In the genomic region with DNA sequence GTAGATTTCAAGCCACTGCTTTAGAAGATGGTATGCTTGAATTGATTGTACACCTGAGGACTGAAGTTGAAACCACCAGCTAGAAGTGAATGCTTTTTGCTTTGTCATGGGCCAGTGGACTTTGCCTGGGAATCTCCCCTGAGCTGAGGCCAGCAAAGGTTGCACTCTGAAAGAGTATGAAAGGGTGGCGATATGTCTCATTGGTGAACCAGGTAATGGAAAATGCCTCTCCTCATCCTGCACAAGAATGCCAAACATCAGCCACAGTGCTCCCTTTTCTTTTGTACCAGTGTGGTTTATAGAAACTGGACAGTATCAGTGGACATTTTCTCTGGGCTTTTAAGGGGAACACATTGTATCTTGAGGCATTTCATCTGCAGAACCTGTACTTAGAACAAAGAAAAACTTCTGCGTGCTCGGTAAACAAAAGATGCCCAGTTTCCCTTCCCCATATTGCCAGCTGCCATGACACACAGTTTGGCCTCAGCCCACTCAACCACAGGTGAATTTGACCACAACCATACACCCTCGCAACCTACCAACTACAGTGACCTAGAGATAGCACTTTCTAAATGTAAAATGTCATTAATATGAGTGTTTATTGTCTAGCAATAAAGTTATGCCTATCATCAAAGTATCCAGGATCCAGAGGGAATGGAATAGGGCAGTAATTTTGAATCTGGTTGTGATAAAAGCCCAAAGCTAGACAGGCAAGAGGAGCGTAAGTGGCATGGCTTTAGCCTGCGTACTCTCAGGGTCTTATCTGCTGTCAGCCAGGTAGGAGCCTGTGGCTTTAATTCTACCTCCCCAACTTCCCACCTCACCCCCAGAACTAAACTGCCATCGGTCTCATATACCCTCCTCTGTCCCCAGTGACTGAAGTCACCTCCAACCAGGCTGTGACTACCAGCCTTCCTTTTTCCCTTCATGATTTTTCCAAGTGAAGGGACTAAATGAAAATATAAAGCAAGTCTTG, we compare ENCODE assay signal across 1 cellular context.
TF ChIP-seq lines count a peak whose summit lies in the region.

No MANE protein-coding gene starts in this region.

TF ChIP-seq in HepG2, 621 proteins besides CTCF, POLR2A, EP300 and RAD21 (continued from another document and continues in another):
- TF ChIP-seq, protein P1, sequence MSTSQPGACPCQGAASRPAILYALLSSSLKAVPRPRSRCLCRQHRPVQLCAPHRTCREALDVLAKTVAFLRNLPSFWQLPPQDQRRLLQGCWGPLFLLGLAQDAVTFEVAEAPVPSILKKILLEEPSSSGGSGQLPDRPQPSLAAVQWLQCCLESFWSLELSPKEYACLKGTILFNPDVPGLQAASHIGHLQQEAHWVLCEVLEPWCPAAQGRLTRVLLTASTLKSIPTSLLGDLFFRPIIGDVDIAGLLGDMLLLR (CRISPR knock-in tag; IDR thresholded peaks at IDR 0.05), result no peak
- TF ChIP-seq, protein P2, sequence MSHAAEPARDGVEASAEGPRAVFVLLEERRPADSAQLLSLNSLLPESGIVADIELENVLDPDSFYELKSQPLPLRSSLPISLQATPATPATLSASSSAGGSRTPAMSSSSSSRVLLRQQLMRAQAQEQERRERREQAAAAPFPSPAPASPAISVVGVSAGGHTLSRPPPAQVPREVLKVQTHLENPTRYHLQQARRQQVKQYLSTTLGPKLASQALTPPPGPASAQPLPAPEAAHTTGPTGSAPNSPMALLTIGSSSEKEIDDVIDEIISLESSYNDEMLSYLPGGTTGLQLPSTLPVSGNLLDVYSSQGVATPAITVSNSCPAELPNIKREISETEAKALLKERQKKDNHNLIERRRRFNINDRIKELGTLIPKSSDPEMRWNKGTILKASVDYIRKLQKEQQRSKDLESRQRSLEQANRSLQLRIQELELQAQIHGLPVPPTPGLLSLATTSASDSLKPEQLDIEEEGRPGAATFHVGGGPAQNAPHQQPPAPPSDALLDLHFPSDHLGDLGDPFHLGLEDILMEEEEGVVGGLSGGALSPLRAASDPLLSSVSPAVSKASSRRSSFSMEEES (CRISPR knock-in tag; IDR thresholded peaks at IDR 0.05), result no peak
- TF ChIP-seq, protein P3, sequence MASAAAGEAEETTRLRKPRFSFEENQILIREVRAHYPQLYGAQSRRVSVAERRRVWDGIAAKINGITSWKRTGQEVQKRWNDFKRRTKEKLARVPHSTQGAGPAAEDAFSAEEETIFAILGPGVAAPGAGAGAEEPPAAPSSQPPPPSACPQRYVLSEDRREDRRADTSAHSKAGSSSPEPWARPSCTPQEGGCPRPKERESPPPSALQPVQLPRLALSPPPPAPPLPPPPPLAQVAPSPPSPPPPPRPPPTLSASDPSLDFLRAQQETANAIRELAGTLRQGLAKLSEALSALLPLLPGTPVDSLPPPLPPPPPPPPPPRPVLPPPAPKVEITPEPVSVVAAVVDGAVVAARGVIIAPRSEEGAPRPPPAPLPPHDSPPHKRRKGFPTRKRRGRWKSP (CRISPR knock-in tag; IDR thresholded peaks at IDR 0.05), result no peak
- TF ChIP-seq GZF1 (CRISPR knock-in tag; IDR thresholded peaks at IDR 0.05), result no peak
- TF ChIP-seq SMAD1 (CRISPR knock-in tag; IDR thresholded peaks at IDR 0.05; ENCODE audit: borderline replicate concordance, low read depth), result no peak
- TF ChIP-seq JUND (CRISPR knock-in tag; IDR thresholded peaks at IDR 0.05), result no peak
- TF ChIP-seq RNF2 (conservative IDR thresholded peaks at IDR 0.05; ENCODE audit: low read depth), result no peak
- TF ChIP-seq ZNF12 (CRISPR knock-in tag; IDR thresholded peaks at IDR 0.05), result no peak; the same call in 1 of the 2 replicates
- TF ChIP-seq ZNF577 (CRISPR knock-in tag; IDR thresholded peaks at IDR 0.05; ENCODE audit: borderline replicate concordance, low read depth), result no peak
- no peak for TF ChIP-seq ZNF703 (CRISPR knock-in tag; IDR thresholded peaks at IDR 0.05; ENCODE audit: borderline replicate concordance)
- TF ChIP-seq RBM39 (IDR thresholded peaks at IDR 0.05; ENCODE audit: low read depth, low read length, poor library complexity, severe bottlenecking), result no peak
- TF ChIP-seq KLF15 (CRISPR knock-in tag; IDR thresholded peaks at IDR 0.05; ENCODE audit: borderline replicate concordance), result no peak
- TF ChIP-seq RELA (CRISPR knock-in tag; IDR thresholded peaks at IDR 0.05), result peak; percentile 74; the same call in 1 of the 2 replicates
- TF ChIP-seq MAFF (IDR thresholded peaks at IDR 0.05; ENCODE audit: low read depth, low read length), result peak; percentile 89
- no peak for TF ChIP-seq HCFC1 (IDR thresholded peaks at IDR 0.05; ENCODE audit: low read depth, low read length)
- TF ChIP-seq, protein P4, sequence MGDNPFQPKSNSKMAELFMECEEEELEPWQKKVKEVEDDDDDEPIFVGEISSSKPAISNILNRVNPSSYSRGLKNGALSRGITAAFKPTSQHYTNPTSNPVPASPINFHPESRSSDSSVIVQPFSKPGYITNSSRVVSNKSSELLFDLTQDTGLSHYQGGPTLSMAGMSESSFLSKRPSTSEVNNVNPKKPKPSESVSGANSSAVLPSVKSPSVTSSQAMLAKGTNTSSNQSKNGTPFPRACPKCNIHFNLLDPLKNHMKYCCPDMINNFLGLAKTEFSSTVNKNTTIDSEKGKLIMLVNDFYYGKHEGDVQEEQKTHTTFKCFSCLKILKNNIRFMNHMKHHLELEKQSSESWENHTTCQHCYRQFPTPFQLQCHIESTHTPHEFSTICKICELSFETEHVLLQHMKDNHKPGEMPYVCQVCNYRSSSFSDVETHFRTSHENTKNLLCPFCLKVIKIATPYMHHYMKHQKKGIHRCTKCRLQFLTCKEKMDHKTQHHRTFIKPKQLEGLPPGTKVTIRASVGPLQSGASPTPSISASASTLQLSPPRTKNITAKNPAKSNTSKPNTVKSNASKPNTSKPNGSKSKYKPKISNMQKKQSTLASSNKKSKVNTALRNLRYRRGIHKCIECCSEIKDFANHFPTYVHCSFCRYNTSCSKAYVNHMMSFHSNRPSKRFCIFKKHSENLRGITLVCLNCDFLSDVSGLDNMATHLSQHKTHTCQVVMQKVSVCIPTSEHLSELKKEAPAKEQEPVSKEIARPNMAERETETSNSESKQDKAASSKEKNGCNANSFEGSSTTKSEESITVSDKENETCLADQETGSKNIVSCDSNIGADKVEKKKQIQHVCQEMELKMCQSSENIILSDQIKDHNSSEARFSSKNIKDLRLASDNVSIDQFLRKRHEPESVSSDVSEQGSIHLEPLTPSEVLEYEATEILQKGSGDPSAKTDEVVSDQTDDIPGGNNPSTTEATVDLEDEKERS (CRISPR knock-in tag; IDR thresholded peaks at IDR 0.05), result no peak
- no peak for TF ChIP-seq NFKBIZ (CRISPR knock-in tag; IDR thresholded peaks at IDR 0.05)
- no peak for TF ChIP-seq HNRNPH1 (optimal IDR thresholded peaks at IDR 0.05; ENCODE audit: low read depth, low read length)
- TF ChIP-seq, protein P5, sequence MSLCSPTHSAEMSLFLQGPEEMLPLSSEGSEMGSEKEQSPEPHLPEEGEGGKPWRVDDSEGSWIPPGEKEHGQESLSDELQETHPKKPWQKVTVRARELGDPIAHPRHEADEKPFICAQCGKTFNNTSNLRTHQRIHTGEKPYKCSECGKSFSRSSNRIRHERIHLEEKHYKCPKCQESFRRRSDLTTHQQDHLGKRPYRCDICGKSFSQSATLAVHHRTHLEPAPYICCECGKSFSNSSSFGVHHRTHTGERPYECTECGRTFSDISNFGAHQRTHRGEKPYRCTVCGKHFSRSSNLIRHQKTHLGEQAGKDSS (CRISPR knock-in tag; IDR thresholded peaks at IDR 0.05; ENCODE audit: borderline replicate concordance, low read depth), result no peak
- TF ChIP-seq, protein P6, sequence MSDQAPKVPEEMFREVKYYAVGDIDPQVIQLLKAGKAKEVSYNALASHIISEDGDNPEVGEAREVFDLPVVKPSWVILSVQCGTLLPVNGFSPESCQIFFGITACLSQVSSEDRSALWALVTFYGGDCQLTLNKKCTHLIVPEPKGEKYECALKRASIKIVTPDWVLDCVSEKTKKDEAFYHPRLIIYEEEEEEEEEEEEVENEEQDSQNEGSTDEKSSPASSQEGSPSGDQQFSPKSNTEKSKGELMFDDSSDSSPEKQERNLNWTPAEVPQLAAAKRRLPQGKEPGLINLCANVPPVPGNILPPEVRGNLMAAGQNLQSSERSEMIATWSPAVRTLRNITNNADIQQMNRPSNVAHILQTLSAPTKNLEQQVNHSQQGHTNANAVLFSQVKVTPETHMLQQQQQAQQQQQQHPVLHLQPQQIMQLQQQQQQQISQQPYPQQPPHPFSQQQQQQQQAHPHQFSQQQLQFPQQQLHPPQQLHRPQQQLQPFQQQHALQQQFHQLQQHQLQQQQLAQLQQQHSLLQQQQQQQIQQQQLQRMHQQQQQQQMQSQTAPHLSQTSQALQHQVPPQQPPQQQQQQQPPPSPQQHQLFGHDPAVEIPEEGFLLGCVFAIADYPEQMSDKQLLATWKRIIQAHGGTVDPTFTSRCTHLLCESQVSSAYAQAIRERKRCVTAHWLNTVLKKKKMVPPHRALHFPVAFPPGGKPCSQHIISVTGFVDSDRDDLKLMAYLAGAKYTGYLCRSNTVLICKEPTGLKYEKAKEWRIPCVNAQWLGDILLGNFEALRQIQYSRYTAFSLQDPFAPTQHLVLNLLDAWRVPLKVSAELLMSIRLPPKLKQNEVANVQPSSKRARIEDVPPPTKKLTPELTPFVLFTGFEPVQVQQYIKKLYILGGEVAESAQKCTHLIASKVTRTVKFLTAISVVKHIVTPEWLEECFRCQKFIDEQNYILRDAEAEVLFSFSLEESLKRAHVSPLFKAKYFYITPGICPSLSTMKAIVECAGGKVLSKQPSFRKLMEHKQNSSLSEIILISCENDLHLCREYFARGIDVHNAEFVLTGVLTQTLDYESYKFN (CRISPR knock-in tag; conservative IDR thresholded peaks at IDR 0.05), result peak; percentile 94
- no peak for TF ChIP-seq ZNF256 (CRISPR knock-in tag; conservative IDR thresholded peaks at IDR 0.05)
- no peak for TF ChIP-seq ZNF430 (CRISPR knock-in tag; IDR thresholded peaks at IDR 0.05)
- TF ChIP-seq NFE2 (CRISPR knock-in tag; IDR thresholded peaks at IDR 0.05), result peak; percentile 97
- TF ChIP-seq MTF1 (CRISPR knock-in tag; IDR thresholded peaks at IDR 0.05), result no peak
- TF ChIP-seq, protein P7, sequence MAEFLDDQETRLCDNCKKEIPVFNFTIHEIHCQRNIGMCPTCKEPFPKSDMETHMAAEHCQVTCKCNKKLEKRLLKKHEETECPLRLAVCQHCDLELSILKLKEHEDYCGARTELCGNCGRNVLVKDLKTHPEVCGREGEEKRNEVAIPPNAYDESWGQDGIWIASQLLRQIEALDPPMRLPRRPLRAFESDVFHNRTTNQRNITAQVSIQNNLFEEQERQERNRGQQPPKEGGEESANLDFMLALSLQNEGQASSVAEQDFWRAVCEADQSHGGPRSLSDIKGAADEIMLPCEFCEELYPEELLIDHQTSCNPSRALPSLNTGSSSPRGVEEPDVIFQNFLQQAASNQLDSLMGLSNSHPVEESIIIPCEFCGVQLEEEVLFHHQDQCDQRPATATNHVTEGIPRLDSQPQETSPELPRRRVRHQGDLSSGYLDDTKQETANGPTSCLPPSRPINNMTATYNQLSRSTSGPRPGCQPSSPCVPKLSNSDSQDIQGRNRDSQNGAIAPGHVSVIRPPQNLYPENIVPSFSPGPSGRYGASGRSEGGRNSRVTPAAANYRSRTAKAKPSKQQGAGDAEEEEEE (CRISPR knock-in tag; IDR thresholded peaks at IDR 0.05; ENCODE audit: borderline replicate concordance), result no peak
- TF ChIP-seq, protein P8, sequence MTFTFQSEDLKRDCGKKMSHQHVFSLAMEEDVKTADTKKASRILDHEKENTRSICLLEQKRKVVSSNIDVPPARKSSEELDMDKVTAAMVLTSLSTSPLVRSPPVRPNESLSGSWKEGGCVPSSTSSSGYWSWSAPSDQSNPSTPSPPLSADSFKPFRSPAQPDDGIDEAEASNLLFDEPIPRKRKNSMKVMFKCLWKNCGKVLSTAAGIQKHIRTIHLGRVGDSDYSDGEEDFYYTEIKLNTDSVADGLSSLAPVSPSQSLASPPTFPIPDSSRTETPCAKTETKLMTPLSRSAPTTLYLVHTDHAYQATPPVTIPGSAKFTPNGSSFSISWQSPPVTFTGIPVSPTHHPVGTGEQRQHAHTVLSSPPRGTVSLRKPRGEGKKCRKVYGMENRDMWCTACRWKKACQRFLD (CRISPR knock-in tag; IDR thresholded peaks at IDR 0.05; ENCODE audit: borderline replicate concordance), result no peak
- no peak for TF ChIP-seq SIX1 (CRISPR knock-in tag; IDR thresholded peaks at IDR 0.05; ENCODE audit: borderline replicate concordance)
- no peak for TF ChIP-seq ZFP41 (CRISPR knock-in tag; IDR thresholded peaks at IDR 0.05; ENCODE audit: borderline replicate concordance)
- TF ChIP-seq KDM5A (IDR thresholded peaks at IDR 0.05; ENCODE audit: borderline replicate concordance, low read length), result no peak
- TF ChIP-seq, protein P9, sequence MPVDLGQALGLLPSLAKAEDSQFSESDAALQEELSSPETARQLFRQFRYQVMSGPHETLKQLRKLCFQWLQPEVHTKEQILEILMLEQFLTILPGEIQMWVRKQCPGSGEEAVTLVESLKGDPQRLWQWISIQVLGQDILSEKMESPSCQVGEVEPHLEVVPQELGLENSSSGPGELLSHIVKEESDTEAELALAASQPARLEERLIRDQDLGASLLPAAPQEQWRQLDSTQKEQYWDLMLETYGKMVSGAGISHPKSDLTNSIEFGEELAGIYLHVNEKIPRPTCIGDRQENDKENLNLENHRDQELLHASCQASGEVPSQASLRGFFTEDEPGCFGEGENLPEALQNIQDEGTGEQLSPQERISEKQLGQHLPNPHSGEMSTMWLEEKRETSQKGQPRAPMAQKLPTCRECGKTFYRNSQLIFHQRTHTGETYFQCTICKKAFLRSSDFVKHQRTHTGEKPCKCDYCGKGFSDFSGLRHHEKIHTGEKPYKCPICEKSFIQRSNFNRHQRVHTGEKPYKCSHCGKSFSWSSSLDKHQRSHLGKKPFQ (CRISPR knock-in tag; IDR thresholded peaks at IDR 0.05; ENCODE audit: insufficient replicate concordance), result no peak
- peak; percentile 55; the same call in 1 of the 2 replicates for TF ChIP-seq THAP11 (CRISPR knock-in tag; IDR thresholded peaks at IDR 0.05)
- TF ChIP-seq MEIS2 (CRISPR knock-in tag; IDR thresholded peaks at IDR 0.05), result no peak
- TF ChIP-seq ZNF75D (CRISPR knock-in tag; IDR thresholded peaks at IDR 0.05; ENCODE audit: borderline replicate concordance), result no peak
- no peak for TF ChIP-seq FOXC1 (CRISPR knock-in tag; IDR thresholded peaks at IDR 0.05; ENCODE audit: borderline replicate concordance)
- TF ChIP-seq MZF1 (CRISPR knock-in tag; IDR thresholded peaks at IDR 0.05; ENCODE audit: borderline replicate concordance), result no peak
- TF ChIP-seq RXRA (CRISPR knock-in tag; IDR thresholded peaks at IDR 0.05), result peak; percentile 42; the same call in 1 of the 2 replicates
- TF ChIP-seq, protein P10, sequence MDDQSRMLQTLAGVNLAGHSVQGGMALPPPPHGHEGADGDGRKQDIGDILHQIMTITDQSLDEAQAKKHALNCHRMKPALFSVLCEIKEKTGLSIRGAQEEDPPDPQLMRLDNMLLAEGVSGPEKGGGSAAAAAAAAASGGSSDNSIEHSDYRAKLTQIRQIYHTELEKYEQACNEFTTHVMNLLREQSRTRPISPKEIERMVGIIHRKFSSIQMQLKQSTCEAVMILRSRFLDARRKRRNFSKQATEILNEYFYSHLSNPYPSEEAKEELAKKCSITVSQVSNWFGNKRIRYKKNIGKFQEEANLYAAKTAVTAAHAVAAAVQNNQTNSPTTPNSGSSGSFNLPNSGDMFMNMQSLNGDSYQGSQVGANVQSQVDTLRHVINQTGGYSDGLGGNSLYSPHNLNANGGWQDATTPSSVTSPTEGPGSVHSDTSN (CRISPR knock-in tag; IDR thresholded peaks at IDR 0.05; ENCODE audit: borderline replicate concordance), result no peak
- TF ChIP-seq STAT5B (CRISPR knock-in tag; IDR thresholded peaks at IDR 0.05), result no peak
- TF ChIP-seq, protein P11, sequence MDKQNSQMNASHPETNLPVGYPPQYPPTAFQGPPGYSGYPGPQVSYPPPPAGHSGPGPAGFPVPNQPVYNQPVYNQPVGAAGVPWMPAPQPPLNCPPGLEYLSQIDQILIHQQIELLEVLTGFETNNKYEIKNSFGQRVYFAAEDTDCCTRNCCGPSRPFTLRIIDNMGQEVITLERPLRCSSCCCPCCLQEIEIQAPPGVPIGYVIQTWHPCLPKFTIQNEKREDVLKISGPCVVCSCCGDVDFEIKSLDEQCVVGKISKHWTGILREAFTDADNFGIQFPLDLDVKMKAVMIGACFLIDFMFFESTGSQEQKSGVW (CRISPR knock-in tag; IDR thresholded peaks at IDR 0.05; ENCODE audit: borderline replicate concordance), result no peak
- TF ChIP-seq ZNF782 (CRISPR knock-in tag; IDR thresholded peaks at IDR 0.05; ENCODE audit: borderline replicate concordance), result no peak
- TF ChIP-seq ISX (CRISPR knock-in tag; conservative IDR thresholded peaks at IDR 0.05), result no peak
